ENCODE assay signal across 1 cellular context in genomic region chr10:43816351-43817321, GRCh38.
TF ChIP-seq lines count a peak whose summit lies in the region.

No MANE protein-coding gene starts in this region.

TF ChIP-seq in WTC11, 78 proteins besides CTCF, POLR2A, EP300 and RAD21 (continued from another document):
- TF ChIP-seq PRDM15 (CRISPR knock-in tag; IDR thresholded peaks at IDR 0.05) (no peak), CDX4 (CRISPR knock-in tag; IDR thresholded peaks at IDR 0.05; ENCODE audit: borderline replicate concordance) (no peak), SMAD3 (CRISPR knock-in tag; IDR thresholded peaks at IDR 0.05; ENCODE audit: borderline replicate concordance) (no peak), EMX1 (CRISPR knock-in tag; IDR thresholded peaks at IDR 0.05) (no peak)
